In genomic region chr9:78865757-78866156, GRCh38 we compare ENCODE assay signal across 22 cellular contexts.
DNase-seq lines count a peak whose midpoint lies in the region; ATAC-seq and TF ChIP-seq lines count a peak whose summit lies in the region.
"Had no signal": no experiment of that assay in that cellular context is flagged by ENCODE, and none has a peak within 500 bp of the region (broad histone marks: within the 10 kb centered on the region; RNA-seq: fewer than 3 reads in every experiment).

No MANE protein-coding gene starts in this region.

- no peak overlapping the region for H3K4me3 Mint-ChIP-seq in chondrocyte (ENCODE audit: unreplicated experiment)
- H3K4me3 Mint-ChIP-seq in stimulated activated naive CD8-positive, alpha-beta T cell treated with anti-CD3 and anti-CD28 coated beads, Interleukin-15, amount 100 ng/mL, for 72 hours: no peak overlapping the region
- H3K4me3 Mint-ChIP-seq: activated T-helper 17 cell treated with anti-CD3 and anti-CD28 coated beads, Interleukin-2, amount 50 U/mL, for 72 hours; CD14-positive monocyte; naive thymus-derived CD8-positive, alpha-beta T cell; stimulated activated effector memory CD8-positive, alpha-beta T cell treated with anti-CD3 and anti-CD28 coated beads, Interleukin-12 subunit alpha, Interleukin-12 subunit beta, amount 100 ng/mL, for 72 hours; T-cell had no signal

- H3K4me1 ChIP-seq in GM23248 (ENCODE audit: insufficient read depth): peaks cover 27% of the 10 kb centered on the region
- H3K4me1 ChIP-seq: uterus had no signal

- H3K36me3 Mint-ChIP-seq in chondrocyte (ENCODE audit: low read depth): no peaks in the 10 kb centered on the region
- H3K36me3 Mint-ChIP-seq: CD14-positive monocyte; naive thymus-derived CD8-positive, alpha-beta T cell; stimulated activated effector memory CD8-positive, alpha-beta T cell treated with anti-CD3 and anti-CD28 coated beads, Interleukin-12 subunit alpha, Interleukin-12 subunit beta, amount 100 ng/mL, for 72 hours; T-cell had no signal

- in situ Hi-C loops in GM23248 (cut with MboI): no loop called here

- H3K4me2 ChIP-seq in GM23248 (ENCODE audit: unreplicated experiment): peak overlapping the region; percentile 68

- H3K9me3 ChIP-seq in GM23248 (ENCODE audit: low read depth): no peaks in the 10 kb centered on the region
- H3K9me3 ChIP-seq: uterus had no signal

- H3K4me3 ChIP-seq in GM23248: no peak overlapping the region
- H3K4me3 ChIP-seq: uterus had no signal

- H2AFZ ChIP-seq in GM23248: no peak overlapping the region

- DNase-seq in A172 (ENCODE audit: low spot score) (peak; percentile 63), GM23248 (no peak), NCI-H2227 (lab: John Stamatoyannopoulos, UW; ENCODE audit: unreplicated experiment) (peak; percentile 30), chondrocyte (ENCODE audit: low spot score) (no peak), T-helper 1 cell (no peak), islet precursor cell (no peak)
- no peak for DNase-seq in stimulated activated naive CD8-positive, alpha-beta T cell treated with anti-CD3 and anti-CD28 coated beads, Interleukin-15, amount 100 ng/mL, for 72 hours
- DNase-seq: activated CD4-positive, alpha-beta T cell treated with anti-CD3 and anti-CD28 coated beads for 48 hours; cortex of kidney; glutamatergic neuron; mesendoderm; NCI-H1105; NCI-H446; Right ventricle myocardium superior; T-cell; uterus had no signal

- no peak for ATAC-seq in HG02759 (IDR thresholded peaks at IDR 0.05; ENCODE audit: unreplicated experiment)
- ATAC-seq in stimulated activated naive CD8-positive, alpha-beta T cell treated with anti-CD3 and anti-CD28 coated beads, Interleukin-15, amount 100 ng/mL, for 72 hours: no peak
- ATAC-seq: activated T-helper 17 cell treated with anti-CD3 and anti-CD28 coated beads, Interleukin-2, amount 50 U/mL, for 72 hours; naive thymus-derived CD8-positive, alpha-beta T cell; sciatic nerve; stimulated activated effector memory CD8-positive, alpha-beta T cell treated with anti-CD3 and anti-CD28 coated beads, Interleukin-12 subunit alpha, Interleukin-12 subunit beta, amount 100 ng/mL, for 72 hours; T-cell had no signal

- no peaks in the 10 kb centered on the region for H3K27me3 ChIP-seq in GM23248 (replicated peaks; ENCODE audit: insufficient read depth)
- H3K27me3 ChIP-seq: uterus had no signal

- peak overlapping the region; percentile 84 for H3K27ac Mint-ChIP-seq in chondrocyte (ENCODE audit: unreplicated experiment)
- H3K27ac Mint-ChIP-seq in stimulated activated naive CD8-positive, alpha-beta T cell treated with anti-CD3 and anti-CD28 coated beads, Interleukin-15, amount 100 ng/mL, for 72 hours: no peak overlapping the region
- H3K27ac Mint-ChIP-seq: activated T-helper 17 cell treated with anti-CD3 and anti-CD28 coated beads, Interleukin-2, amount 50 U/mL, for 72 hours; CD14-positive monocyte; naive thymus-derived CD8-positive, alpha-beta T cell; stimulated activated effector memory CD8-positive, alpha-beta T cell treated with anti-CD3 and anti-CD28 coated beads, Interleukin-12 subunit alpha, Interleukin-12 subunit beta, amount 100 ng/mL, for 72 hours; T-cell had no signal

- H3K9ac ChIP-seq in GM23248: no peak overlapping the region

- H3K4me1 Mint-ChIP-seq in chondrocyte (ENCODE audit: low read depth): peaks cover 48% of the 10 kb centered on the region
- H3K4me1 Mint-ChIP-seq in stimulated activated naive CD8-positive, alpha-beta T cell treated with anti-CD3 and anti-CD28 coated beads, Interleukin-15, amount 100 ng/mL, for 72 hours: no peaks in the 10 kb centered on the region
- H3K4me1 Mint-ChIP-seq: activated T-helper 17 cell treated with anti-CD3 and anti-CD28 coated beads, Interleukin-2, amount 50 U/mL, for 72 hours; CD14-positive monocyte; naive thymus-derived CD8-positive, alpha-beta T cell; stimulated activated effector memory CD8-positive, alpha-beta T cell treated with anti-CD3 and anti-CD28 coated beads, Interleukin-12 subunit alpha, Interleukin-12 subunit beta, amount 100 ng/mL, for 72 hours; T-cell had no signal

- no peaks in the 10 kb centered on the region for H3K9me2 ChIP-seq in GM23248 (ENCODE audit: insufficient read depth)

- no peaks in the 10 kb centered on the region for H3K9me3 Mint-ChIP-seq in chondrocyte (ENCODE audit: low read depth)
- no peaks in the 10 kb centered on the region for H3K9me3 Mint-ChIP-seq in stimulated activated naive CD8-positive, alpha-beta T cell treated with anti-CD3 and anti-CD28 coated beads, Interleukin-15, amount 100 ng/mL, for 72 hours
- H3K9me3 Mint-ChIP-seq: activated T-helper 17 cell treated with anti-CD3 and anti-CD28 coated beads, Interleukin-2, amount 50 U/mL, for 72 hours; CD14-positive monocyte; naive thymus-derived CD8-positive, alpha-beta T cell had no signal

- H3F3A ChIP-seq in GM23248 (ENCODE audit: insufficient read depth): peaks cover 31% of the 10 kb centered on the region

- 94 to 95% methylated on average over 2 of the region's 2 CpGs for whole genome bisulfite sequencing in GM23248 (ENCODE audit: low coverage in 1 of 2, low lambda C conversion rate in 2 of 2, missing lambda C conversion rate in 2 of 2), 2 experiments

- H4K20me1 ChIP-seq in GM23248 (ENCODE audit: insufficient read depth): no peaks in the 10 kb centered on the region

- peak overlapping the region; percentile 75 for H3K27ac ChIP-seq in GM23248
- H3K27ac ChIP-seq: uterus had no signal

- TF ChIP-seq CTCF in chondrocyte (IDR thresholded peaks at IDR 0.05): no peak

- H3K36me3 ChIP-seq in GM23248 (ENCODE audit: low read depth): no peaks in the 10 kb centered on the region
- H3K36me3 ChIP-seq: uterus had no signal

- no peaks in the 10 kb centered on the region for H3K79me2 ChIP-seq in GM23248 (ENCODE audit: insufficient read depth)

- no peaks in the 10 kb centered on the region for H3K27me3 Mint-ChIP-seq in chondrocyte (ENCODE audit: low read depth)
- H3K27me3 Mint-ChIP-seq in stimulated activated naive CD8-positive, alpha-beta T cell treated with anti-CD3 and anti-CD28 coated beads, Interleukin-15, amount 100 ng/mL, for 72 hours: no peaks in the 10 kb centered on the region
- H3K27me3 Mint-ChIP-seq: activated T-helper 17 cell treated with anti-CD3 and anti-CD28 coated beads, Interleukin-2, amount 50 U/mL, for 72 hours; naive thymus-derived CD8-positive, alpha-beta T cell; T-cell had no signal

Comparison
In these comparisons a context has a peak if more than half of its experiments do, and no peak if none do; other contexts are left out.
1. DNase-seq: peak in A172 (single experiment) and NCI-H2227 (single experiment); none in GM23248 (single experiment), chondrocyte (single experiment), stimulated activated naive CD8-positive, alpha-beta T cell treated with anti-CD3 and anti-CD28 coated beads, Interleukin-15, amount 100 ng/mL, for 72 hours (0 of 2), T-helper 1 cell (0 of 5) and islet precursor cell (single experiment).